8 cellular contexts compared by ENCODE assay signal in genomic region chr10:29590598-29591415, GRCh38. TPM values are rescaled to one million over a fixed set of nuclear protein-coding genes. Genes with fewer than 3 reads are reported as not detected.
DNase-seq lines count a peak whose midpoint lies in the region; ATAC-seq and FAIRE-seq lines count a peak whose summit lies in the region.

No MANE protein-coding gene starts in this region.

- intact Hi-C loops in right cardiac atrium (cut with DNase I), result loop anchor here in 1 of 4 donors (10.0 kb wide), 1 partner anchor 254 kb away; no protein-coding TSS in a partner anchor

- ATAC-seq in right cardiac atrium, result no peak
- ATAC-seq in GM19467 (IDR thresholded peaks at IDR 0.05; ENCODE audit: unreplicated experiment), result no peak

- peaks cover 6% of the 10 kb centered on the region for H3K36me3 ChIP-seq in adipocyte (ENCODE audit: control insufficient read depth, insufficient read depth, low read length, severe bottlenecking)
- H3K36me3 ChIP-seq in skeletal muscle tissue (ENCODE audit: control insufficient read depth in 3 of 3, insufficient read depth in 3 of 3, low read length in 3 of 3), result peaks cover 0 to 5% (median 2%) of the 10 kb centered on the region in 3 donors

- peak; percentile 97 for FAIRE-seq in G401.6 (lab: Jason Lieb, UNC)

- no peaks in the 10 kb centered on the region for H3K9me3 ChIP-seq in adipocyte (ENCODE audit: control insufficient read depth, low read length)
- H3K9me3 ChIP-seq in right cardiac atrium (ENCODE audit: control insufficient read depth, low read length), result no peaks in the 10 kb centered on the region
- no peaks in the 10 kb centered on the region for H3K9me3 ChIP-seq in skeletal muscle tissue (ENCODE audit: control insufficient read depth in 3 of 3, low read length in 3 of 3)

- H3K4me1 ChIP-seq in adipocyte (ENCODE audit: control insufficient read depth, insufficient read depth, low read length) (peaks cover 50% of the 10 kb centered on the region), right cardiac atrium (ENCODE audit: control insufficient read depth, insufficient read depth, low read length) (peaks cover 4% of the 10 kb centered on the region), skeletal muscle tissue (ENCODE audit: control insufficient read depth in 3 of 3, insufficient read depth in 3 of 3, low read length in 3 of 3) (peaks cover 70 to 77% (median 74%) of the 10 kb centered on the region in 3 donors)

- H3K4me3 ChIP-seq in adipocyte (ENCODE audit: low read length) (peak overlapping the region; percentile 68), right cardiac atrium (ENCODE audit: low read length) (peak overlapping the region; percentile 7), skeletal muscle tissue (ENCODE audit: low read length in 3 of 3) (peak overlapping the region in 2 of 3 donors; percentile 8 to 28)

- DNase-seq in A172 (ENCODE audit: low spot score), result peak; percentile 53
- DNase-seq in NCI-H2171 (lab: John Stamatoyannopoulos, UW), result peak; percentile 16
- peak; percentile 80 for DNase-seq in adipocyte (ENCODE audit: low read depth)
- no peak for DNase-seq in right cardiac atrium
- no peak for DNase-seq in middle frontal gyrus (ENCODE audit: extremely low spot score, low spot score)

- no peak overlapping the region for H3K27ac ChIP-seq in right cardiac atrium (ENCODE audit: low read length)
- H3K27ac ChIP-seq in skeletal muscle tissue (ENCODE audit: low read depth, low read length), result peak overlapping the region; percentile 76

- H3K27me3 ChIP-seq in adipocyte (replicated peaks; ENCODE audit: control insufficient read depth, insufficient read depth, low read length) (no peaks in the 10 kb centered on the region), right cardiac atrium (ENCODE audit: control insufficient read depth, insufficient read depth) (no peaks in the 10 kb centered on the region), skeletal muscle tissue (ENCODE audit: control insufficient read depth in 3 of 3, insufficient read depth in 3 of 3, low read length in 3 of 3) (no peaks in the 10 kb centered on the region)

- H3K9ac ChIP-seq in adipocyte (ENCODE audit: low read length) (peak overlapping the region; percentile 83), skeletal muscle tissue (ENCODE audit: low read depth in 1 of 3, low read length in 3 of 3) (peak overlapping the region; percentile 2 to 58 (median 57))

- 22% methylated on average over 2 of the region's 2 CpGs for WGBS in right cardiac atrium

RNA-seq across cellular contexts. Expression of gene SVIL, which starts 44.0 kb away (rescaled TPM):
- total RNA-seq in A172 (2014; rRNA removed; shearing (Covaris generic)), result 8.5 and 92.0 TPM in 2 replicates
- total RNA-seq in right cardiac atrium, result 100 to 1,000 TPM; 254 to 374 (median 287) TPM
- polyA plus RNA-seq in right cardiac atrium, result 106 TPM
- total RNA-seq in skeletal muscle tissue, result 153 TPM

Comparison
In these comparisons a context has a peak if more than half of its experiments do, and no peak if none do; other contexts are left out.
1. DNase-seq: peak in A172 (single experiment), NCI-H2171 (single experiment) and adipocyte (single experiment); none in right cardiac atrium (0 of 3) and middle frontal gyrus (single experiment).
2. H3K4me3 ChIP-seq: peak in every context shown above with its lines; median percentile 68 in adipocyte; 18 in skeletal muscle tissue; 7 in right cardiac atrium.